8 cellular contexts compared by ENCODE assay signal in the genomic region with DNA sequence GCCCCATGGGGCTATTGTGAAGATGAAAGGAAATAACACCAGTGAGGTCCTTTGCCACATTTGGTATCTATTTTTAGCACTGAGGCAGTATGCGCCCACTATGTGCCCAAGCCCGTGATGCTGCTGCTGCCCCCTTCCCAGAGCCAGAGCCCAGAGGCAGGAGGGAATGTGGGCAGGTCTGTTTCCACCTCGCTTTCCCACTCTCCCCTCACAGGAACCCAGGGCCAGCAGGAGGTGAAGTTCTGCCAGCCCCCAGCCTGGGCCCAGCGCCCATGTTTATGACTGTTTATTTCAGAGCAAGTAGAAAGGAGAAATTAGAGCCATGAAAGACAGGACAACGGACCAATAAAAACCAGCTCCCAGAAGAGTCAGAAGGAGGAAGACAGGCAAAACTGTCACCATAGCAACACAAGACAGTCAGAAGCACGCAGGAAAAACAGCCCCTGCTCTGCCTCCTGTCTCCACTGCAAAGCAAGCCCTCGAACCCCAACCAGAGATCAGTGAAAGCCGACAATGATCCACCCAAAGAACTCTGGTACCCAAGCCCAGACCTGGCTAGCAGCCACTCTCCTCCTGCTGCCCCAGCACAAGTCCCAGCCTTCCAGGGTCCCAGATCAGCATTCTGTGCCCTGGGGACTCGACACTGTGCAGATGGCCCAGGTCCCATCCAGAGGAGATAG. TPM values are rescaled to one million over a fixed set of nuclear protein-coding genes. Genes with fewer than 3 reads are reported as not detected.
DNase-seq lines count a peak whose midpoint lies in the region; ATAC-seq and TF ChIP-seq lines count a peak whose summit lies in the region.

No MANE protein-coding gene starts in this region.

- H3K27ac Mint-ChIP-seq in endothelial cell (ENCODE audit: unreplicated experiment) = peak overlapping the region; percentile 68

- H3K4me1 ChIP-seq in mononuclear cell (ENCODE audit: insufficient read depth, low read length) (peaks cover 64% of the 10 kb centered on the region), upper lobe of left lung (peaks cover 45 to 67% (median 57%) of the 10 kb centered on the region in 4 donors)

- peak overlapping the region; percentile 78 for H3K4me3 Mint-ChIP-seq in activated T-cell treated with anti-CD3 and anti-CD28 coated beads, Interleukin-2, amount 50 U/mL, for 4 hours
- H3K4me3 Mint-ChIP-seq in endothelial cell (ENCODE audit: unreplicated experiment) = peak overlapping the region; percentile 93

- WGBS in upper lobe of left lung, 2 donors = 20 to 25% methylated on average over 9 of the region's 9 CpGs

- TF ChIP-seq CTCF in endothelial cell (IDR thresholded peaks at IDR 0.05; ENCODE audit: unreplicated experiment) = no peak
- no peak for TF ChIP-seq CTCF in upper lobe of left lung (IDR thresholded peaks at IDR 0.05)

- H3K27ac ChIP-seq in upper lobe of left lung = peak overlapping the region; percentile 75 to 88 (median 82)

- no peak for ATAC-seq in activated T-cell treated with anti-CD3 and anti-CD28 coated beads, Interleukin-2, amount 50 U/mL, for 4 hours
- ATAC-seq in upper lobe of left lung (ENCODE audit: low FRiP score in 2 of 2) = peak; percentile 73 to 82

- no peak for TF ChIP-seq EP300 in upper lobe of left lung (IDR thresholded peaks at IDR 0.05)

- no peak for DNase-seq in activated T-cell treated with anti-CD3 and anti-CD28 coated beads, Interleukin-2, amount 50 U/mL, for 4 hours
- no peak for DNase-seq in activated T-cell treated with anti-CD3 and anti-CD28 coated beads, Interleukin-2, amount 50 U/mL, for 1 hour
- DNase-seq in RPMI7951 (ENCODE audit: low read depth) (peak; percentile 28), endothelial cell (ENCODE audit: low spot score) (peak; percentile 30), upper lobe of left lung (peak; percentile 65 to 66), RKO (ENCODE audit: low spot score) (no peak)
- no peak for DNase-seq in stimulated activated CD4-positive, alpha-beta T cell treated with anti-CD3 and anti-CD28 coated beads, Interleukin-1b, Interleukin-23, amount 100 ng/mL, for 48 hours

- H3K9me3 ChIP-seq in mononuclear cell (ENCODE audit: low read depth, low read length) = no peaks in the 10 kb centered on the region
- no peaks in the 10 kb centered on the region for H3K9me3 ChIP-seq in upper lobe of left lung

- peak in 2 of 4 donors; percentile 5 to 49 for TF ChIP-seq POLR2A in upper lobe of left lung (IDR thresholded peaks at IDR 0.05)

- H3K4me3 ChIP-seq in mononuclear cell (ENCODE audit: low read length) = peak overlapping the region; percentile 77
- peak overlapping the region; percentile 55 to 86 (median 68) for H3K4me3 ChIP-seq in upper lobe of left lung

- no peaks in the 10 kb centered on the region for H3K9me3 Mint-ChIP-seq in activated T-cell treated with anti-CD3 and anti-CD28 coated beads, Interleukin-2, amount 50 U/mL, for 4 hours
- H3K9me3 Mint-ChIP-seq in endothelial cell (ENCODE audit: unreplicated experiment) = no peaks in the 10 kb centered on the region

- H3K27me3 Mint-ChIP-seq in activated T-cell treated with anti-CD3 and anti-CD28 coated beads, Interleukin-2, amount 50 U/mL, for 4 hours (ENCODE audit: low read depth) = peaks cover 46% of the 10 kb centered on the region
- peaks cover 5% of the 10 kb centered on the region for H3K27me3 Mint-ChIP-seq in endothelial cell (ENCODE audit: unreplicated experiment)

- peaks cover 0 to 5% (median 0%) of the 10 kb centered on the region in 4 donors for H3K36me3 ChIP-seq in upper lobe of left lung

- H3K27me3 ChIP-seq in mononuclear cell (ENCODE audit: insufficient read depth, low read length) (no peaks in the 10 kb centered on the region), upper lobe of left lung (no peaks in the 10 kb centered on the region)

- H3K36me3 Mint-ChIP-seq in activated T-cell treated with anti-CD3 and anti-CD28 coated beads, Interleukin-2, amount 50 U/mL, for 4 hours (ENCODE audit: insufficient read depth) = no peaks in the 10 kb centered on the region
- H3K36me3 Mint-ChIP-seq in endothelial cell (ENCODE audit: low read depth, unreplicated experiment) = peaks cover 21% of the 10 kb centered on the region

- peaks cover 31% of the 10 kb centered on the region for H3K4me1 Mint-ChIP-seq in activated T-cell treated with anti-CD3 and anti-CD28 coated beads, Interleukin-2, amount 50 U/mL, for 4 hours (ENCODE audit: low read depth)
- peaks cover 46% of the 10 kb centered on the region for H3K4me1 Mint-ChIP-seq in endothelial cell (ENCODE audit: unreplicated experiment)

RNA-seq across cellular contexts. Expression of a gene that starts 1.4 kb away (rescaled TPM):
- 1 to 10 TPM in 2 of 3 donors, under 1 TPM in 1; 0.51 to 1.8 (median 1.8) TPM for total RNA-seq in activated T-cell treated with anti-CD3 and anti-CD28 coated beads, Interleukin-2, amount 50 U/mL, for 4 hours
- 0.12 and 0.20 TPM in 2 replicates for total RNA-seq in RPMI7951 (2014; rRNA removed; shearing (Covaris generic))
- total RNA-seq in endothelial cell (ENCODE audit: unreplicated experiment) (32.4 TPM), mononuclear cell (63.3 TPM), upper lobe of left lung (10 to 100 TPM; 14.9 to 23.5 (median 20.5) TPM)

Comparison
In these comparisons a context has a peak if more than half of its experiments do, and no peak if none do; other contexts are left out.
1. ATAC-seq: peak in upper lobe of left lung (2 of 2); none in activated T-cell treated with anti-CD3 and anti-CD28 coated beads, Interleukin-2, amount 50 U/mL, for 4 hours (0 of 2).
2. DNase-seq: peak in RPMI7951 (single experiment), endothelial cell (single experiment) and upper lobe of left lung (2 of 2); none in activated T-cell treated with anti-CD3 and anti-CD28 coated beads, Interleukin-2, amount 50 U/mL, for 4 hours (single experiment), activated T-cell treated with anti-CD3 and anti-CD28 coated beads, Interleukin-2, amount 50 U/mL, for 1 hour (single experiment), stimulated activated CD4-positive, alpha-beta T cell treated with anti-CD3 and anti-CD28 coated beads, Interleukin-1b, Interleukin-23, amount 100 ng/mL, for 48 hours (single experiment) and RKO (single experiment).
3. RNA of a gene that starts 1.4 kb away (total RNA-seq): 63.3 TPM in mononuclear cell (single experiment), 32.4 TPM in endothelial cell (single experiment) and 14.9 to 23.5 TPM in upper lobe of left lung; 0.51 to 1.8 TPM in activated T-cell treated with anti-CD3 and anti-CD28 coated beads, Interleukin-2, amount 50 U/mL, for 4 hours and 0.12 to 0.20 TPM in RPMI7951; every median in the first group is over 4 times any median in the second.